ENCODE assay signal across 19 cellular contexts in the genomic region with DNA sequence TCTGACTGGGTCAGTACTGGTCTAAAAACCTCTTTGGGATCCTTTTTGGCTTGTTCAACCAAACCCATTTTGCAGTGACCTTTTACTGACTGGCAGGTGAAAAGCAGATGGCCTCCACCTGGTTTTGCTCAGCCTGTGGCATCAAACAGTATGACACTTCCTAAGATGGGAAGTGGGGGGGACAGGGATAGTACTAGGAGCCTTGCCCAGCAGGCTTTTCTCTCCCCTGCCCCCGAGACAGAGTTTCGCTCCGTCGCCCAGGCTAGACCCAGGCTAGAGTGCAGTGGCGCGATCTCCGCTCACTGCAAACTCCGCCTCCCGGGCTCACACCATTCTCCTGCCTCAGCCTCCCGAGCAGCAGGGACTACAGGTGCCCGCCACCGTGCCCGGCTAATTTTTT. TPM values are rescaled to one million over a fixed set of nuclear protein-coding genes. Genes with fewer than 3 reads are reported as not detected.
DNase-seq lines count a peak whose midpoint lies in the region; ATAC-seq, FAIRE-seq and TF ChIP-seq lines count a peak whose summit lies in the region.
"Had no signal": no experiment of that assay in that cellular context is flagged by ENCODE, and none has a peak within 500 bp of the region (broad histone marks: within the 10 kb centered on the region; RNA-seq: fewer than 3 reads in every experiment).

No MANE protein-coding gene starts in this region.

- H3K36me3 ChIP-seq in left ventricle myocardium inferior: peaks cover 61% of the 10 kb centered on the region
- H3K36me3 ChIP-seq in neural progenitor cell: no peaks in the 10 kb centered on the region

- POLR2A ChIA-PET in HEK293T (lab: Yijun Ruan, JAX): no interaction called here

- H3K9me3 Mint-ChIP-seq in neural progenitor cell: no peaks in the 10 kb centered on the region
- H3K9me3 Mint-ChIP-seq: CD4-positive, alpha-beta T cell had no signal

- ATAC-seq in Right ventricle myocardium inferior (no peak), HG02885 (IDR thresholded peaks at IDR 0.05; ENCODE audit: poor library complexity, unreplicated experiment) (no peak)
- ATAC-seq: HepG2 had no signal

- H3K9ac ChIP-seq in neural progenitor cell: no peak overlapping the region

- DNase-seq in left ventricle myocardium inferior (no peak), Right ventricle myocardium inferior (ENCODE audit: missing footprints) (no peak), cerebellum (ENCODE audit: low spot score) (peak; percentile 20), neural progenitor cell (ENCODE audit: low spot score) (no peak), GM12891 (ENCODE audit: insufficient read length, low spot score) (no peak), NCI-H748 treated with DMSO at 0.1 percent for 48 hours (lab: John Stamatoyannopoulos, UW) (no peak), HEK293T (ENCODE audit: extremely low spot score) (no peak)
- DNase-seq: CD4-positive, alpha-beta T cell; DMS153; KBM-7; NCI-H1105; NCI-H1694; NCI-H2081 treated with DMSO at 0.1 percent for 48 hours; NK-92 treated with Interleukin-12 subunit alpha and Interleukin-12 subunit beta, amount 100 ng/mL, for 24 hours; SHP77 had no signal

- TF ChIP-seq POLR2A in GM12891 (IDR thresholded peaks at IDR 0.05; ENCODE audit: low read depth, low read length): no peak

- intact Hi-C loops in left ventricle myocardium inferior (cut with micrococcal nuclease) (loop anchor here (5.0 kb wide), 1 partner anchor 69 kb away; a partner anchor contains a TSS), Right ventricle myocardium inferior (cut with DNase I) (no loop called here)

- TF ChIP-seq CTCF in left ventricle myocardium inferior (IDR thresholded peaks at IDR 0.05; ENCODE audit: borderline replicate concordance) (no peak), neural progenitor cell (IDR thresholded peaks at IDR 0.05) (no peak)

- peaks cover 52% of the 10 kb centered on the region for H3F3A ChIP-seq in neural progenitor cell (ENCODE audit: low read depth)

- peak overlapping the region; percentile 28 for H3K4me2 ChIP-seq in neural progenitor cell

- no peak for FAIRE-seq in GM12891 (lab: Jason Lieb, UNC)
- FAIRE-seq: GM12892, H54, HepG2 had no signal

- H3K27ac Mint-ChIP-seq in neural progenitor cell: no peak overlapping the region
- H3K27ac Mint-ChIP-seq: CD4-positive, alpha-beta T cell had no signal

- peaks cover 5% of the 10 kb centered on the region for H3K27me3 Mint-ChIP-seq in neural progenitor cell (ENCODE audit: insufficient read depth, low read depth)
- H3K27me3 Mint-ChIP-seq: CD4-positive, alpha-beta T cell had no signal

- peaks cover 40% of the 10 kb centered on the region for H3K36me3 Mint-ChIP-seq in neural progenitor cell

- H3K9me3 ChIP-seq in left ventricle myocardium inferior (replicated peaks) (no peaks in the 10 kb centered on the region), neural progenitor cell (ENCODE audit: low read depth) (no peaks in the 10 kb centered on the region)

- H3K27me3 ChIP-seq in left ventricle myocardium inferior (ENCODE audit: low read depth) (no peaks in the 10 kb centered on the region), neural progenitor cell (no peaks in the 10 kb centered on the region)

- H3K4me1 Mint-ChIP-seq in neural progenitor cell: peaks cover 8% of the 10 kb centered on the region

- H3K79me2 ChIP-seq in neural progenitor cell (ENCODE audit: low read depth): no peaks in the 10 kb centered on the region

- CTCF ChIA-PET in HEK293T (lab: Yijun Ruan, JAX): no interaction called here

- H3K27ac ChIP-seq in left ventricle myocardium inferior (replicated peaks): peak overlapping the region; percentile 31
- peak overlapping the region; percentile 53 for H3K27ac ChIP-seq in neural progenitor cell

- no peak overlapping the region for H3K4me3 Mint-ChIP-seq in neural progenitor cell
- H3K4me3 Mint-ChIP-seq: CD4-positive, alpha-beta T cell had no signal

- H3K4me1 ChIP-seq in left ventricle myocardium inferior: peaks cover 57% of the 10 kb centered on the region
- H3K4me1 ChIP-seq in neural progenitor cell: peaks cover 45% of the 10 kb centered on the region

- H2AFZ ChIP-seq in neural progenitor cell (replicated peaks): no peak overlapping the region

- peaks cover 26% of the 10 kb centered on the region for H4K20me1 ChIP-seq in neural progenitor cell (ENCODE audit: low read depth)

- H3K4me3 ChIP-seq in left ventricle myocardium inferior (no peak overlapping the region), neural progenitor cell (no peak overlapping the region)

TF ChIP-seq in GM12891, 5 proteins besides CTCF, POLR2A, EP300 and RAD21:
- no peak for TF ChIP-seq POU2F2 (IDR thresholded peaks at IDR 0.05; ENCODE audit: low read depth, low read length)
- TF ChIP-seq TAF1 (IDR thresholded peaks at IDR 0.05; ENCODE audit: low read depth, low read length): no peak
- TF ChIP-seq SPI1 (IDR thresholded peaks at IDR 0.05; ENCODE audit: low read depth, low read length): no peak
- TF ChIP-seq PAX5 (IDR thresholded peaks at IDR 0.05; ENCODE audit: insufficient read depth, low read length, severe bottlenecking): no peak
- no peak for TF ChIP-seq POLR2AphosphoS5 (IDR thresholded peaks at IDR 0.05; ENCODE audit: low read depth, low read length)

TF ChIP-seq in HEK293T, 16 proteins besides CTCF, POLR2A, EP300 and RAD21:
- TF ChIP-seq TARDBP (IDR thresholded peaks at IDR 0.05): no peak
- TF ChIP-seq CTBP1 (IDR thresholded peaks at IDR 0.05; ENCODE audit: borderline replicate concordance): no peak
- TF ChIP-seq, protein P1, sequence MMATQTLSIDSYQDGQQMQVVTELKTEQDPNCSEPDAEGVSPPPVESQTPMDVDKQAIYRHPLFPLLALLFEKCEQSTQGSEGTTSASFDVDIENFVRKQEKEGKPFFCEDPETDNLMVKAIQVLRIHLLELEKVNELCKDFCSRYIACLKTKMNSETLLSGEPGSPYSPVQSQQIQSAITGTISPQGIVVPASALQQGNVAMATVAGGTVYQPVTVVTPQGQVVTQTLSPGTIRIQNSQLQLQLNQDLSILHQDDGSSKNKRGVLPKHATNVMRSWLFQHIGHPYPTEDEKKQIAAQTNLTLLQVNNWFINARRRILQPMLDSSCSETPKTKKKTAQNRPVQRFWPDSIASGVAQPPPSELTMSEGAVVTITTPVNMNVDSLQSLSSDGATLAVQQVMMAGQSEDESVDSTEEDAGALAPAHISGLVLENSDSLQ (IDR thresholded peaks at IDR 0.05): no peak
- TF ChIP-seq L3MBTL2 (conservative IDR thresholded peaks at IDR 0.05): no peak
- TF ChIP-seq HDGF (IDR thresholded peaks at IDR 0.05; ENCODE audit: borderline replicate concordance): no peak
- TF ChIP-seq FOXK2 (IDR thresholded peaks at IDR 0.05): no peak
- no peak for TF ChIP-seq FOXA1 (IDR thresholded peaks at IDR 0.05)

RNA-seq across cellular contexts. Expression of a gene that starts 18.3 kb away (rescaled TPM):
- total RNA-seq in left ventricle myocardium inferior: 34.3 TPM
- 33.0 TPM for total RNA-seq in Right ventricle myocardium inferior
- 53.0 TPM for total RNA-seq in cerebellum
- total RNA-seq in neural progenitor cell (ENCODE audit: low replicate concordance): 45.1 and 58.8 TPM in 2 replicates
- 38.6 TPM for polyA plus RNA-seq in GM12891 (2012; ENCODE audit: low read depth, missing spikeins)

RNA-seq across cellular contexts. Expression of a gene that starts 29.0 kb away (rescaled TPM):
- total RNA-seq in left ventricle myocardium inferior (10.5 TPM), Right ventricle myocardium inferior (13.5 TPM), cerebellum (9.6 TPM), neural progenitor cell (ENCODE audit: low replicate concordance) (8.2 and 10.1 TPM in 2 replicates)
- polyA plus RNA-seq in GM12891 (2012; ENCODE audit: low read depth, missing spikeins): 5.8 TPM
